26 cellular contexts compared by ENCODE assay signal in genomic region chr14:105899071-105899641, GRCh38.
A peak's percentile ranks its signal among the peaks of the same experiment; 100 is the strongest.
DNase-seq lines count a peak whose midpoint lies in the region; ATAC-seq and TF ChIP-seq lines count a peak whose summit lies in the region.
"Had no signal": no experiment of that assay in that cellular context is flagged by ENCODE, and none has a peak within 500 bp of the region (broad histone marks: within the 10 kb centered on the region; RNA-seq: fewer than 3 reads in every experiment).

No MANE protein-coding gene starts in this region.

- no peaks in the 10 kb centered on the region for H3K9me3 ChIP-seq in right cardiac atrium (ENCODE audit: control insufficient read depth, low read length)
- H3K9me3 ChIP-seq in left ventricle myocardium inferior (replicated peaks), result peaks cover 6% of the 10 kb centered on the region
- H3K9me3 ChIP-seq: BLaER1 treated with 17β-estradiol and CSF1 and Interleukin-3, amounts not matched to agents 10 nM and 100 nM; pancreas had no signal

- intact Hi-C loops in right cardiac atrium (cut with DNase I) (no loop called here), left ventricle myocardium inferior (cut with micrococcal nuclease) (no loop called here), activated B cell treated with CpG ODN at 0.5 μM for 24 hours (cut with micrococcal nuclease) (no loop called here)

- CTCF ChIA-PET in activated B cell treated with CpG ODN at 0.5 μM for 24 hours (lab: Charles Lee), result no interaction called here

- H3K9me3 Mint-ChIP-seq in activated B cell treated with CpG ODN at 0.5 μM for 24 hours (no peaks in the 10 kb centered on the region), HFFc6 (peaks cover 29% of the 10 kb centered on the region)
- H3K9me3 Mint-ChIP-seq: activated T-helper 17 cell treated with anti-CD3 and anti-CD28 coated beads, Interleukin-2, amount 50 U/mL, for 72 hours; effector memory CD8-positive, alpha-beta T cell had no signal

- H3K27me3 ChIP-seq in right cardiac atrium (ENCODE audit: control insufficient read depth, insufficient read depth) (no peaks in the 10 kb centered on the region), left ventricle myocardium inferior (ENCODE audit: low read depth) (peaks cover 35% of the 10 kb centered on the region)
- H3K27me3 ChIP-seq: BLaER1 treated with 17β-estradiol and CSF1 and Interleukin-3, amounts not matched to agents 10 nM and 100 nM; pancreas had no signal

- in situ Hi-C loops in GM13977 (cut with MboI; ENCODE audit: low pct_unique_long_range_greater_than_20kb, low sequenced_read_pairs, unreplicated experiment), result no loop called here

- peaks cover 22% of the 10 kb centered on the region for H3K4me1 Mint-ChIP-seq in activated B cell treated with CpG ODN at 0.5 μM for 24 hours
- H3K4me1 Mint-ChIP-seq in HFFc6 (ENCODE audit: low read depth), result no peaks in the 10 kb centered on the region
- H3K4me1 Mint-ChIP-seq: activated T-helper 17 cell treated with anti-CD3 and anti-CD28 coated beads, Interleukin-2, amount 50 U/mL, for 72 hours had no signal

- H3K4me3 ChIP-seq in right cardiac atrium (ENCODE audit: low read length) (no peak overlapping the region), left ventricle myocardium inferior (no peak overlapping the region), NB4 (ENCODE audit: low read depth, low read length) (no peak overlapping the region)
- H3K4me3 ChIP-seq: BLaER1 treated with 17β-estradiol and CSF1 and Interleukin-3, amounts not matched to agents 10 nM and 100 nM; coronary artery; GM12878; pancreas; SK-N-MC had no signal

- H3K36me3 ChIP-seq in left ventricle myocardium inferior, result no peaks in the 10 kb centered on the region
- H3K36me3 ChIP-seq: BLaER1 treated with 17β-estradiol and CSF1 and Interleukin-3, amounts not matched to agents 10 nM and 100 nM; pancreas; WERI-Rb-1 had no signal

- 70% methylated on average over 9 of the region's 9 CpGs for WGBS in right cardiac atrium

- H3K27me3 Mint-ChIP-seq in activated B cell treated with CpG ODN at 0.5 μM for 24 hours, result no peaks in the 10 kb centered on the region
- peaks cover 3% of the 10 kb centered on the region for H3K27me3 Mint-ChIP-seq in HFFc6 (ENCODE audit: insufficient read depth)
- H3K27me3 Mint-ChIP-seq: type B pancreatic cell had no signal

- H3K4me3 Mint-ChIP-seq in activated B cell treated with CpG ODN at 0.5 μM for 24 hours (peak overlapping the region; percentile 65), HFFc6 (no peak overlapping the region)
- H3K4me3 Mint-ChIP-seq: activated T-helper 17 cell treated with anti-CD3 and anti-CD28 coated beads, Interleukin-2, amount 50 U/mL, for 72 hours; effector memory CD8-positive, alpha-beta T cell; type B pancreatic cell had no signal

- H3K27ac ChIP-seq in right cardiac atrium (ENCODE audit: low read length) (no peak overlapping the region), left ventricle myocardium inferior (replicated peaks) (no peak overlapping the region)
- H3K27ac ChIP-seq: BLaER1 treated with 17β-estradiol and CSF1 and Interleukin-3, amounts not matched to agents 10 nM and 100 nM; coronary artery; pancreas; SK-N-MC; WERI-Rb-1 had no signal

- ATAC-seq in right cardiac atrium (no peak), activated B cell treated with CpG ODN at 0.5 μM for 24 hours (ENCODE audit: low read depth) (no peak)
- ATAC-seq: activated T-helper 17 cell treated with anti-CD3 and anti-CD28 coated beads, Interleukin-2, amount 50 U/mL, for 72 hours; effector memory CD8-positive, alpha-beta T cell; GM12878; pancreas had no signal

- no peak for TF ChIP-seq CTCF in left ventricle myocardium inferior (IDR thresholded peaks at IDR 0.05; ENCODE audit: borderline replicate concordance)
- no peak for TF ChIP-seq CTCF in NB4 (IDR thresholded peaks at IDR 0.05; ENCODE audit: low read depth, low read length)
- no peak for TF ChIP-seq CTCF in activated B cell treated with CpG ODN at 0.5 μM for 24 hours (IDR thresholded peaks at IDR 0.05)
- TF ChIP-seq CTCF in HFFc6 (IDR thresholded peaks at IDR 0.05), result no peak
- TF ChIP-seq CTCF in GM13977 (IDR thresholded peaks at IDR 0.05; ENCODE audit: extremely low read depth, insufficient read depth, missing control alignments), result no peak

- TF ChIP-seq POLR2A in NB4 (IDR thresholded peaks at IDR 0.05; ENCODE audit: extremely low read depth, insufficient read length), result no peak

- H3K36me3 Mint-ChIP-seq in activated B cell treated with CpG ODN at 0.5 μM for 24 hours (ENCODE audit: low read depth) (peaks cover 3% of the 10 kb centered on the region), HFFc6 (ENCODE audit: low read depth) (no peaks in the 10 kb centered on the region; the same call in 1 of the 2 replicates)
- H3K36me3 Mint-ChIP-seq: type B pancreatic cell had no signal

- peak overlapping the region; percentile 41 for H3K27ac Mint-ChIP-seq in activated B cell treated with CpG ODN at 0.5 μM for 24 hours
- H3K27ac Mint-ChIP-seq in HFFc6, result no peak overlapping the region
- H3K27ac Mint-ChIP-seq: activated T-helper 17 cell treated with anti-CD3 and anti-CD28 coated beads, Interleukin-2, amount 50 U/mL, for 72 hours; type B pancreatic cell had no signal

- DNase-seq in right cardiac atrium (peak; percentile 1 to 51 (median 8)), left ventricle myocardium inferior (no peak), NB4 (ENCODE audit: low read depth) (peak; percentile 89), activated B cell treated with CpG ODN at 0.5 μM for 24 hours (no peak), NCI-H2107 (lab: John Stamatoyannopoulos, UW) (no peak), HFFc6 (no peak), GM13977 (ENCODE audit: low spot score) (no peak)
- DNase-seq in activated CD8-positive, alpha-beta memory T cell treated with anti-CD3 and anti-CD28 coated beads for 24 hours, result no peak
- DNase-seq: activated CD8-positive, alpha-beta memory T cell treated with anti-CD3 and anti-CD28 coated beads, Interleukin-2, amount 50 U/mL, for 48 hours; activated naive CD4-positive, alpha-beta T cell treated with anti-CD3 and anti-CD28 coated beads, Interleukin-2, amount 50 U/mL, for 16 hours; DMS79 treated with DMSO at 0.1 percent for 48 hours; effector memory CD8-positive, alpha-beta T cell; erythroblast; glutamatergic neuron; kidney glomerular epithelial cell; NCI-H1417; stimulated activated CD4-positive, alpha-beta T cell treated with anti-CD3 and anti-CD28 coated beads, Interleukin-2, amount 100 ng/mL, for 48 hours; T-helper 2 cell; WERI-Rb-1 had no signal

- H3K4me1 ChIP-seq in right cardiac atrium (ENCODE audit: control insufficient read depth, insufficient read depth, low read length) (no peaks in the 10 kb centered on the region), left ventricle myocardium inferior (no peaks in the 10 kb centered on the region)
- H3K4me1 ChIP-seq: BLaER1 treated with 17β-estradiol and CSF1 and Interleukin-3, amounts not matched to agents 10 nM and 100 nM; pancreas had no signal

- POLR2A ChIA-PET in activated B cell treated with CpG ODN at 0.5 μM for 24 hours (lab: Charles Lee), result interaction anchor here (1.1 to 7.2 kb wide), 2 partner anchors 9 to 36 kb away, joined by 6 to 63 read pairs; no protein-coding TSS in a partner anchor

Comparison
In these comparisons a context has a peak if more than half of its experiments do, and no peak if none do; other contexts are left out.
1. DNase-seq: peak in right cardiac atrium (3 of 3) and NB4 (single experiment); none in left ventricle myocardium inferior (single experiment), activated B cell treated with CpG ODN at 0.5 μM for 24 hours (single experiment), NCI-H2107 (single experiment), activated CD8-positive, alpha-beta memory T cell treated with anti-CD3 and anti-CD28 coated beads for 24 hours (single experiment), HFFc6 (single experiment) and GM13977 (single experiment).